Comparison of ENCODE assay signal across 10 cellular contexts in genomic region chr12:98893601-98894411, GRCh38.
DNase-seq lines count a peak whose midpoint lies in the region; ATAC-seq and TF ChIP-seq lines count a peak whose summit lies in the region.
"Had no signal": no experiment of that assay in that cellular context is flagged by ENCODE, and none has a peak within 500 bp of the region (broad histone marks: within the 10 kb centered on the region; RNA-seq: fewer than 3 reads in every experiment).

No MANE protein-coding gene starts in this region.

- WGBS in ectodermal cell, 2 experiments, result 5% methylated on average over 28 of the region's 28 CpGs
- WGBS in sigmoid colon, 2 donors, result 7 to 8% methylated on average over 28 of the region's 28 CpGs

- H3K4me3 ChIP-seq in ectodermal cell (ENCODE audit: insufficient read depth, low read depth, low read length) (peak overlapping the region; percentile 42), sigmoid colon (peak overlapping the region in 2 of 4 donors; percentile 42 to 47)

- H3K9me3 ChIP-seq in ectodermal cell (ENCODE audit: control insufficient read depth, low read length), result no peaks in the 10 kb centered on the region
- H3K9me3 ChIP-seq in sigmoid colon, result no peaks in the 10 kb centered on the region

- no peak for TF ChIP-seq POLR2A in sigmoid colon (IDR thresholded peaks at IDR 0.05)

- no peaks in the 10 kb centered on the region for H3K4me1 Mint-ChIP-seq in natural killer cell treated with Interleukin-12 subunit alpha and Interleukin-12 subunit beta and Interleukin-15 and Interleukin-18, amount 100 ng/mL, for 72 hours (ENCODE audit: low read depth in 2 of 2)

- intact Hi-C loops in sigmoid colon (cut with DNase I), result no loop called here

- no peak overlapping the region for H3K4me3 Mint-ChIP-seq in natural killer cell treated with Interleukin-12 subunit alpha and Interleukin-12 subunit beta and Interleukin-15 and Interleukin-18, amount 100 ng/mL, for 72 hours

- TF ChIP-seq EP300 in sigmoid colon (IDR thresholded peaks at IDR 0.05), result no peak

- H3K36me3 ChIP-seq in ectodermal cell (ENCODE audit: control insufficient read depth, insufficient read depth, low read length), result no peaks in the 10 kb centered on the region
- H3K36me3 ChIP-seq in sigmoid colon, result no peaks in the 10 kb centered on the region

- H3K4me1 ChIP-seq in ectodermal cell (ENCODE audit: control insufficient read depth, insufficient read depth, low read length) (peaks cover 9% of the 10 kb centered on the region), sigmoid colon (peaks cover 0 to 17% (median 11%) of the 10 kb centered on the region in 4 donors)

- peak; percentile 29 for ATAC-seq in omental fat pad (ENCODE audit: low FRiP score)
- ATAC-seq in natural killer cell treated with Interleukin-12 subunit alpha and Interleukin-12 subunit beta and Interleukin-15 and Interleukin-18, amount 100 ng/mL, for 72 hours, result no peak

- H3K36me3 Mint-ChIP-seq in natural killer cell treated with Interleukin-12 subunit alpha and Interleukin-12 subunit beta and Interleukin-15 and Interleukin-18, amount 100 ng/mL, for 72 hours, result peaks cover 4% of the 10 kb centered on the region

- DNase-seq in Daoy (ENCODE audit: low read depth) (peak; percentile 60), NCI-H1105 treated with DMSO at 0.1 percent for 48 hours (lab: John Stamatoyannopoulos, UW) (peak; percentile 52), omental fat pad (ENCODE audit: low spot score) (no peak), KG1 (lab: John Stamatoyannopoulos, UW) (no peak), sigmoid colon (no peak)
- DNase-seq in stimulated activated CD4-positive, alpha-beta T cell treated with anti-CD3 and anti-CD28 coated beads, Interleukin-4, amount 100 ng/mL, for 1 hour, result no peak
- DNase-seq in natural killer cell treated with Interleukin-12 subunit alpha and Interleukin-12 subunit beta and Interleukin-15 and Interleukin-18, amount 100 ng/mL, for 72 hours (ENCODE audit: low spot score), result no peak
- DNase-seq: left cardiac atrium had no signal

- H3K9me3 Mint-ChIP-seq in natural killer cell treated with Interleukin-12 subunit alpha and Interleukin-12 subunit beta and Interleukin-15 and Interleukin-18, amount 100 ng/mL, for 72 hours, result peaks cover 3% of the 10 kb centered on the region

- no peak for TF ChIP-seq CTCF in omental fat pad (IDR thresholded peaks at IDR 0.05)
- TF ChIP-seq CTCF in sigmoid colon (IDR thresholded peaks at IDR 0.05), result no peak

- H3K27me3 ChIP-seq in ectodermal cell (ENCODE audit: control insufficient read depth, insufficient read depth, low read length, poor library complexity, severe bottlenecking) (peaks cover 80% of the 10 kb centered on the region), sigmoid colon (peaks cover 4 to 50% (median 22%) of the 10 kb centered on the region in 3 donors)

- peaks cover 35 to 56% of the 10 kb centered on the region in 2 donors for H3K27me3 Mint-ChIP-seq in natural killer cell treated with Interleukin-12 subunit alpha and Interleukin-12 subunit beta and Interleukin-15 and Interleukin-18, amount 100 ng/mL, for 72 hours

- H3K27ac Mint-ChIP-seq in natural killer cell treated with Interleukin-12 subunit alpha and Interleukin-12 subunit beta and Interleukin-15 and Interleukin-18, amount 100 ng/mL, for 72 hours, result no peak overlapping the region

- H3K27ac ChIP-seq in ectodermal cell (ENCODE audit: insufficient read depth, low read depth, low read length, poor library complexity, severe bottlenecking), result no peak overlapping the region
- H3K27ac ChIP-seq in sigmoid colon, result no peak overlapping the region
- H3K27ac ChIP-seq: C4-2B had no signal

Comparison
In these comparisons a context has a peak if more than half of its experiments do, and no peak if none do; other contexts are left out.
1. DNase-seq: peak in Daoy (single experiment) and NCI-H1105 treated with DMSO at 0.1 percent for 48 hours (single experiment); none in omental fat pad (single experiment), stimulated activated CD4-positive, alpha-beta T cell treated with anti-CD3 and anti-CD28 coated beads, Interleukin-4, amount 100 ng/mL, for 1 hour (single experiment), KG1 (single experiment), sigmoid colon (single experiment) and natural killer cell treated with Interleukin-12 subunit alpha and Interleukin-12 subunit beta and Interleukin-15 and Interleukin-18, amount 100 ng/mL, for 72 hours (single experiment).